15 cellular contexts compared by ENCODE assay signal in the genomic region with DNA sequence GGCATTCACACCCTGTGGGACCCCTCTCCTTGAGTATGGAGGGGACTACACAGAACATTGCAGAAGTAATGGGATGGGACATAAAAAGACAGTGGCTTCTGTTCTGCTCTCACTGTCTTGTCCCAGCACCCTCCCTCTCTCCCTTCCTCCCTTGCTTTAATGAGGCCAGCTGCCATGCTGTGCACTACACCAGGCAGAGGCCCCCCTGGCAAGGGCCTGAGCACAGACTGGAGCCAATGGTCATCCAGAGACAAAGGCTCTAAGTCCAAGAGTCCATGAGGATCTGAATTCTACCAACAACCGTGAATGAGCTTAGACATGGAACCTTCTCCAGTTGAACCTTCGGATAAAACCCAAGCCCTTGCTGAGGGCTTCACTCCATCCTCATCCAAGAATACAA.
A peak's percentile ranks its signal among the peaks of the same experiment; 100 is the strongest.
DNase-seq lines count a peak whose midpoint lies in the region; ATAC-seq and TF ChIP-seq lines count a peak whose summit lies in the region.
"Had no signal": no experiment of that assay in that cellular context is flagged by ENCODE, and none has a peak within 500 bp of the region (broad histone marks: within the 10 kb centered on the region; RNA-seq: fewer than 3 reads in every experiment).

No MANE protein-coding gene starts in this region.

- no peak overlapping the region; the same call in 1 of the 2 replicates for H3K27ac ChIP-seq in BLaER1
- H3K27ac ChIP-seq in endodermal cell (ENCODE audit: low read depth, low read length) = peak overlapping the region; percentile 72

- H3K36me3 Mint-ChIP-seq in CD14-positive monocyte (no peaks in the 10 kb centered on the region), endodermal cell (ENCODE audit: low read depth) (no peaks in the 10 kb centered on the region), progenitor cell of endocrine pancreas (ENCODE audit: insufficient read depth) (no peaks in the 10 kb centered on the region)

- ATAC-seq in sciatic nerve (no peak), GM21619 (IDR thresholded peaks at IDR 0.05; ENCODE audit: unreplicated experiment) (no peak)
- ATAC-seq: GM12878, GM23338 had no signal

- DNase-seq in CD14-positive monocyte (ENCODE audit: low spot score) = peak; percentile 36
- DNase-seq in endodermal cell = no peak
- DNase-seq in sciatic nerve (ENCODE audit: low spot score) = peak; percentile 8
- no peak for DNase-seq in NCI-H446 treated with DMSO at 0.1 percent for 48 hours (lab: John Stamatoyannopoulos, UW)
- no peak for DNase-seq in NCI-H146 treated with DMSO at 0.1 percent for 48 hours (lab: John Stamatoyannopoulos, UW; ENCODE audit: unreplicated experiment)
- DNase-seq in progenitor cell of endocrine pancreas (ENCODE audit: low spot score, unreplicated experiment) = no peak
- DNase-seq: H7, IMR-90 had no signal

- H3K9ac ChIP-seq in BLaER1 = no peak overlapping the region
- no peak overlapping the region for H3K9ac ChIP-seq in endodermal cell (ENCODE audit: extremely low read depth, low read length, poor library complexity, severe bottlenecking)

- TF ChIP-seq CTCF in CD14-positive monocyte (IDR thresholded peaks at IDR 0.05) (no peak), endodermal cell (conservative IDR thresholded peaks at IDR 0.05) (no peak), progenitor cell of endocrine pancreas (IDR thresholded peaks at IDR 0.05; ENCODE audit: unreplicated experiment) (no peak)

- H3K27ac Mint-ChIP-seq in CD14-positive monocyte (no peak overlapping the region), endodermal cell (no peak overlapping the region), progenitor cell of endocrine pancreas (no peak overlapping the region)
- H3K27ac Mint-ChIP-seq: B cell, GM23338 had no signal

- H4K20me1 ChIP-seq in BLaER1 = no peaks in the 10 kb centered on the region

- no peak overlapping the region for H3K4me3 ChIP-seq in BLaER1
- no peak overlapping the region for H3K4me3 ChIP-seq in endodermal cell (ENCODE audit: low read length)
- H3K4me3 ChIP-seq: GM12878, GM23338 had no signal

- H3K4me1 Mint-ChIP-seq in CD14-positive monocyte (peaks cover 5% of the 10 kb centered on the region), endodermal cell (peaks cover 6% of the 10 kb centered on the region), progenitor cell of endocrine pancreas (ENCODE audit: low read depth) (peaks cover 8% of the 10 kb centered on the region)
- H3K4me1 Mint-ChIP-seq: B cell had no signal

- H3K4me3 Mint-ChIP-seq in CD14-positive monocyte (no peak overlapping the region), endodermal cell (no peak overlapping the region), progenitor cell of endocrine pancreas (ENCODE audit: low read depth) (no peak overlapping the region)
- H3K4me3 Mint-ChIP-seq: B cell; CD8-positive, alpha-beta memory T cell; GM23338 had no signal

- 91 to 94% methylated on average over 2 of the region's 2 CpGs for WGBS in endodermal cell (ENCODE audit: insufficient coverage in 1 of 2, insufficient read length in 1 of 2), 2 experiments

- peak overlapping the region; percentile 64 for H3K4me2 ChIP-seq in BLaER1
- H3K4me2 ChIP-seq: GM23338 had no signal

- H3K27me3 Mint-ChIP-seq in CD14-positive monocyte (ENCODE audit: low read depth in 3 of 3) = peaks cover 3 to 16% (median 5%) of the 10 kb centered on the region in 3 donors
- peaks cover 8% of the 10 kb centered on the region for H3K27me3 Mint-ChIP-seq in endodermal cell (ENCODE audit: insufficient read depth)
- H3K27me3 Mint-ChIP-seq in progenitor cell of endocrine pancreas = peaks cover 25% of the 10 kb centered on the region
- H3K27me3 Mint-ChIP-seq: B cell had no signal

- peaks cover 10 to 25% (median 15%) of the 10 kb centered on the region in 7 donors for H3K9me3 Mint-ChIP-seq in CD14-positive monocyte
- H3K9me3 Mint-ChIP-seq in endodermal cell = no peaks in the 10 kb centered on the region
- H3K9me3 Mint-ChIP-seq in progenitor cell of endocrine pancreas (ENCODE audit: low read depth) = no peaks in the 10 kb centered on the region
- H3K9me3 Mint-ChIP-seq: CD8-positive, alpha-beta memory T cell had no signal

- H3K4me1 ChIP-seq in BLaER1 (peaks cover 96% of the 10 kb centered on the region), endodermal cell (ENCODE audit: control insufficient read depth, insufficient read depth, low read length) (no peaks in the 10 kb centered on the region)
- H3K4me1 ChIP-seq: Caco-2 had no signal

- intact Hi-C loops in CD14-positive monocyte (cut with micrococcal nuclease) = no loop called here
- intact Hi-C loops in sciatic nerve (cut with DNase I) = no loop called here

- peaks cover 23% of the 10 kb centered on the region for H3K9me3 ChIP-seq in BLaER1
- no peaks in the 10 kb centered on the region for H3K9me3 ChIP-seq in endodermal cell (ENCODE audit: control insufficient read depth, low read length)
- H3K9me3 ChIP-seq: Caco-2 had no signal

- H3K36me3 ChIP-seq in BLaER1 (no peaks in the 10 kb centered on the region), endodermal cell (ENCODE audit: control insufficient read depth, insufficient read depth, low read length) (no peaks in the 10 kb centered on the region)

- H3K27me3 ChIP-seq in BLaER1 (no peaks in the 10 kb centered on the region), endodermal cell (ENCODE audit: control insufficient read depth, insufficient read depth, low read length, poor library complexity, severe bottlenecking) (no peaks in the 10 kb centered on the region)

Comparison
In these comparisons a context has a peak if more than half of its experiments do, and no peak if none do; other contexts are left out.
1. DNase-seq: peak in CD14-positive monocyte (single experiment) and sciatic nerve (single experiment); none in endodermal cell (single experiment), NCI-H446 treated with DMSO at 0.1 percent for 48 hours (single experiment), NCI-H146 treated with DMSO at 0.1 percent for 48 hours (single experiment) and progenitor cell of endocrine pancreas (single experiment).